ENCODE assay signal across 1 cellular context in genomic region chr11:8757047-8757446, GRCh38.
TF ChIP-seq lines count a peak whose summit lies in the region.

No MANE protein-coding gene starts in this region.

TF ChIP-seq in GM23338, 12 proteins besides CTCF, POLR2A, EP300 and RAD21 (continued from another document):
- TF ChIP-seq ZNF462 (CRISPR knock-in tag; IDR thresholded peaks at IDR 0.05) (no peak), STAT1 (IDR thresholded peaks at IDR 0.05; ENCODE audit: unreplicated experiment) (no peak), NANOG (IDR thresholded peaks at IDR 0.05; ENCODE audit: borderline replicate concordance) (no peak), ZNF331 (CRISPR knock-in tag; IDR thresholded peaks at IDR 0.05; ENCODE audit: low read depth) (no peak)
